9 cellular contexts compared by ENCODE assay signal in the genomic region with DNA sequence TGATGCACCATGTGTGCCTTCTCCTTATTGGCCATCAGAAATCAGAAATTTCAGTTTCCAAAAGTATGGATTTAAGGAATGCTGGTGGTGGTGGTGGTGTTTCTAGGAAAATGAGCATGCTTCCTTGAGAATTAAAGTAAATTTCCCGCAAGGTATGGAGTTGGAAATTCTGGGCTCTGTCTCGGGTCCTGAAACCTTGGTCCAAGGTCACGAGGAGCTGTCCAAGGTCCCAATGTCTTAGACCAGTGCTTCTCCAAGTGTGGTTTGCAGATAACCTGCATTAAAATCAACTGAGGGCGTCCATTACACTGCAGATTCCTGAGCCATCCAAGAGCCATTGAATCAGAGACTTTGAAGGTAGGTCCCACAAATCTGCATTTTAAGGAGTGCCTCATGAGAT.
DNase-seq lines count a peak whose midpoint lies in the region; ATAC-seq, FAIRE-seq and TF ChIP-seq lines count a peak whose summit lies in the region.
"Had no signal": no experiment of that assay in that cellular context is flagged by ENCODE, and none has a peak within 500 bp of the region (broad histone marks: within the 10 kb centered on the region; RNA-seq: fewer than 3 reads in every experiment).

No MANE protein-coding gene starts in this region.

- H3K4me1 ChIP-seq in CD8-positive, alpha-beta memory T cell (ENCODE audit: insufficient read depth, low read length) = peaks cover 12% of the 10 kb centered on the region
- H3K4me1 ChIP-seq in Peyer's patch = peaks cover 0 to 10% (median 2%) of the 10 kb centered on the region in 4 donors

- no peak for ATAC-seq in GM18858 (IDR thresholded peaks at IDR 0.05; ENCODE audit: unreplicated experiment)

- POLR2A ChIA-PET in CD8-positive, alpha-beta memory T cell (lab: Charles Lee) = no interaction called here

- DNase-seq in CD8-positive, alpha-beta memory T cell = peak in 4 of 5 donors; percentile 3 to 52 (median 16)
- DNase-seq in HTR-8/SVneo (ENCODE audit: insufficient read length, low spot score) (peak; percentile 28), iPS-NIHi7 (ENCODE audit: extremely low spot score) (peak; percentile 68), NCI-H1694 (lab: John Stamatoyannopoulos, UW) (no peak), Peyer's patch (no peak)
- DNase-seq in activated CD4-positive, alpha-beta T cell treated with anti-CD3 and anti-CD28 coated beads, Interleukin-2, amount 10 ng/mL, durations not matched to agents 24 days and 14 days = peak; percentile 79
- DNase-seq in activated T-helper 2 cell treated with anti-CD3 and anti-CD28 coated beads, Interferon-gamma antibody, Interleukin-2, Interleukin-4, amounts not matched to agents 10 μg/mL and 5 μg/mL and 100 μg/mL, durations not matched to agents 14 hours and 24 hours and 36 hours (ENCODE audit: low spot score) = no peak
- DNase-seq: Right ventricle myocardium superior had no signal

- no peak for TF ChIP-seq CTCF in Peyer's patch (IDR thresholded peaks at IDR 0.05)

- no peak for FAIRE-seq in HTR-8/SVneo (lab: Jason Lieb, UNC)

- H3K27ac ChIP-seq in CD8-positive, alpha-beta memory T cell (ENCODE audit: low read depth, low read length) = no peak overlapping the region
- no peak overlapping the region for H3K27ac ChIP-seq in Peyer's patch

- no peak overlapping the region for H3K4me3 ChIP-seq in CD8-positive, alpha-beta memory T cell (ENCODE audit: low read length)
- no peak overlapping the region for H3K4me3 ChIP-seq in Peyer's patch

- peaks cover 19 to 59% of the 10 kb centered on the region in 2 donors for H3K27me3 Mint-ChIP-seq in CD8-positive, alpha-beta memory T cell
- H3K27me3 Mint-ChIP-seq in activated CD4-positive, alpha-beta T cell treated with anti-CD3 and anti-CD28 coated beads, Interleukin-2, amount 10 ng/mL, durations not matched to agents 24 days and 14 days = peaks cover 29% of the 10 kb centered on the region
- H3K27me3 Mint-ChIP-seq in activated T-helper 2 cell treated with anti-CD3 and anti-CD28 coated beads, Interferon-gamma antibody, Interleukin-2, Interleukin-4, amounts not matched to agents 10 μg/mL and 5 μg/mL and 100 μg/mL, durations not matched to agents 14 hours and 24 hours and 36 hours (ENCODE audit: low read depth) = peaks cover 17% of the 10 kb centered on the region

- no peaks in the 10 kb centered on the region for H3K36me3 ChIP-seq in CD8-positive, alpha-beta memory T cell (ENCODE audit: insufficient read depth, low read length)
- H3K36me3 ChIP-seq in Peyer's patch = no peaks in the 10 kb centered on the region

- H3K9me3 Mint-ChIP-seq in CD8-positive, alpha-beta memory T cell = peaks cover 0 to 4% (median 2%) of the 10 kb centered on the region in 5 donors
- no peaks in the 10 kb centered on the region for H3K9me3 Mint-ChIP-seq in activated CD4-positive, alpha-beta T cell treated with anti-CD3 and anti-CD28 coated beads, Interleukin-2, amount 10 ng/mL, durations not matched to agents 24 days and 14 days
- H3K9me3 Mint-ChIP-seq in activated T-helper 2 cell treated with anti-CD3 and anti-CD28 coated beads, Interferon-gamma antibody, Interleukin-2, Interleukin-4, amounts not matched to agents 10 μg/mL and 5 μg/mL and 100 μg/mL, durations not matched to agents 14 hours and 24 hours and 36 hours = no peaks in the 10 kb centered on the region

- no peak overlapping the region for H3K4me3 Mint-ChIP-seq in CD8-positive, alpha-beta memory T cell
- H3K4me3 Mint-ChIP-seq in activated CD4-positive, alpha-beta T cell treated with anti-CD3 and anti-CD28 coated beads, Interleukin-2, amount 10 ng/mL, durations not matched to agents 24 days and 14 days = no peak overlapping the region
- no peak overlapping the region for H3K4me3 Mint-ChIP-seq in activated T-helper 2 cell treated with anti-CD3 and anti-CD28 coated beads, Interferon-gamma antibody, Interleukin-2, Interleukin-4, amounts not matched to agents 10 μg/mL and 5 μg/mL and 100 μg/mL, durations not matched to agents 14 hours and 24 hours and 36 hours (ENCODE audit: low read depth)

- CTCF ChIA-PET in CD8-positive, alpha-beta memory T cell (lab: Charles Lee) = interaction anchor here (2.2 kb wide), 1 partner anchor 250 kb away, joined by 6 read pairs; no protein-coding TSS in a partner anchor

- no peaks in the 10 kb centered on the region for H3K27me3 ChIP-seq in CD8-positive, alpha-beta memory T cell (ENCODE audit: insufficient read depth, low read length, poor library complexity, severe bottlenecking)
- no peaks in the 10 kb centered on the region for H3K27me3 ChIP-seq in Peyer's patch

- H3K27ac Mint-ChIP-seq in CD8-positive, alpha-beta memory T cell = no peak overlapping the region
- no peak overlapping the region for H3K27ac Mint-ChIP-seq in activated CD4-positive, alpha-beta T cell treated with anti-CD3 and anti-CD28 coated beads, Interleukin-2, amount 10 ng/mL, durations not matched to agents 24 days and 14 days
- H3K27ac Mint-ChIP-seq in activated T-helper 2 cell treated with anti-CD3 and anti-CD28 coated beads, Interferon-gamma antibody, Interleukin-2, Interleukin-4, amounts not matched to agents 10 μg/mL and 5 μg/mL and 100 μg/mL, durations not matched to agents 14 hours and 24 hours and 36 hours = no peak overlapping the region

- no peak for TF ChIP-seq POLR2A in Peyer's patch (IDR thresholded peaks at IDR 0.05)

- no peaks in the 10 kb centered on the region for H3K9me3 ChIP-seq in CD8-positive, alpha-beta memory T cell (ENCODE audit: low read length)
- no peaks in the 10 kb centered on the region for H3K9me3 ChIP-seq in Peyer's patch

- peaks cover 9 to 15% (median 12%) of the 10 kb centered on the region in 3 donors for H3K4me1 Mint-ChIP-seq in CD8-positive, alpha-beta memory T cell
- peaks cover 13% of the 10 kb centered on the region for H3K4me1 Mint-ChIP-seq in activated CD4-positive, alpha-beta T cell treated with anti-CD3 and anti-CD28 coated beads, Interleukin-2, amount 10 ng/mL, durations not matched to agents 24 days and 14 days
- peaks cover 5% of the 10 kb centered on the region for H3K4me1 Mint-ChIP-seq in activated T-helper 2 cell treated with anti-CD3 and anti-CD28 coated beads, Interferon-gamma antibody, Interleukin-2, Interleukin-4, amounts not matched to agents 10 μg/mL and 5 μg/mL and 100 μg/mL, durations not matched to agents 14 hours and 24 hours and 36 hours (ENCODE audit: low read depth)

- peaks cover 0 to 7% (median 0%) of the 10 kb centered on the region in 3 donors for H3K36me3 Mint-ChIP-seq in CD8-positive, alpha-beta memory T cell
- no peaks in the 10 kb centered on the region for H3K36me3 Mint-ChIP-seq in activated CD4-positive, alpha-beta T cell treated with anti-CD3 and anti-CD28 coated beads, Interleukin-2, amount 10 ng/mL, durations not matched to agents 24 days and 14 days (ENCODE audit: low read depth)
- no peaks in the 10 kb centered on the region for H3K36me3 Mint-ChIP-seq in activated T-helper 2 cell treated with anti-CD3 and anti-CD28 coated beads, Interferon-gamma antibody, Interleukin-2, Interleukin-4, amounts not matched to agents 10 μg/mL and 5 μg/mL and 100 μg/mL, durations not matched to agents 14 hours and 24 hours and 36 hours (ENCODE audit: low read depth)

- intact Hi-C loops in activated CD4-positive, alpha-beta T cell treated with anti-CD3 and anti-CD28 coated beads, Interleukin-2, amount 10 ng/mL, durations not matched to agents 24 days and 14 days (cut with micrococcal nuclease) = no loop called here
- intact Hi-C loops in activated T-helper 2 cell treated with anti-CD3 and anti-CD28 coated beads, Interferon-gamma antibody, Interleukin-2, Interleukin-4, amounts not matched to agents 10 μg/mL and 5 μg/mL and 100 μg/mL, durations not matched to agents 14 hours and 24 hours and 36 hours (cut with micrococcal nuclease) = no loop called here

Comparison
In these comparisons a context has a peak if more than half of its experiments do, and no peak if none do; other contexts are left out.
1. DNase-seq: peak in CD8-positive, alpha-beta memory T cell (4 of 5), HTR-8/SVneo (single experiment), activated CD4-positive, alpha-beta T cell treated with anti-CD3 and anti-CD28 coated beads, Interleukin-2, amount 10 ng/mL, durations not matched to agents 24 days and 14 days (single experiment) and iPS-NIHi7 (single experiment); none in NCI-H1694 (single experiment), Peyer's patch (0 of 3) and activated T-helper 2 cell treated with anti-CD3 and anti-CD28 coated beads, Interferon-gamma antibody, Interleukin-2, Interleukin-4, amounts not matched to agents 10 μg/mL and 5 μg/mL and 100 μg/mL, durations not matched to agents 14 hours and 24 hours and 36 hours (single experiment).